Comparison of ENCODE assay signal across 9 cellular contexts in the genomic region with DNA sequence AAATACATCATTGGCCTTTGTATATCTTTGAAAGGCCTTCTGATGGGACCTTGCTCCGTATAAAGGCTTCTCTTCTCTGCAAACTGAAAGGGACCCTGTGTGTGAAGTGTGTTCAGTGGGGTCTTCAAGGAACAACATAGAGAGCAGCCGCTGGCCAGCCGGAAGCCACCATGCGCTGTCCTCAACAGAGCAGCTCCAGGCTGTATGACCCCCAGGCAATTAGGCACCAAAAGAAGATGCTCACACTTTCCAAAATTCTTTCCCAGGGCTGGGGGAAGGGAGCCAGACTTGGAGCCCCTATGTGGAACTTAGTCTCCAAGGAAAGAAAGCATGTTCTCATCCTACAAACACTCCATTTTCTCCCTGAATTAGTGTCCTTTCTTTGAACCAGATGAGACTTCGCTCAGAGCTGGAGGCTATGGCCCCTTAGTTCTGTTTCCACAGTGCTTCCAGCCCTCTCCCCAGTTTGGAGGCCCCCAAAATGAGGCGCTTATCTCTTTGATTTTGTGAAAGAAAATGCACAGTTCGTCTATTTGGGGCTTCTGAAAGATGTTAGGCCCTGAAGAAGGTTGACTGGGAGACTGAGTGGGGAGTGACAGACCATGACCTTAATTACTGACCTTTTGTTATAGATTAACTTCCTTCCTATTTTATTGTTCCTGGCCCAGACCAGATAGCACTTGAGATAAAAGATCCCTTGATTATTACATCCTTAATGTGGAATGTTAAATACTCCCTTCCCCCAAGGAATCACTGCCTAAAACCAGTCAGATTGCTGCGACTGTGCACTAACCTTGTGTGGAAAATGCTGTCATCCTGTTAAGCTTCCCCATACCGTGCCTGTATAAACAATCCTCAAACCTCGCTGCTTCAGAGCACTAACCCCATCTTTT.
DNase-seq lines count a peak whose midpoint lies in the region; ATAC-seq and TF ChIP-seq lines count a peak whose summit lies in the region.
"Had no signal": no experiment of that assay in that cellular context is flagged by ENCODE, and none has a peak within 500 bp of the region (broad histone marks: within the 10 kb centered on the region; RNA-seq: fewer than 3 reads in every experiment).

No MANE protein-coding gene starts in this region.

- H3K27me3 Mint-ChIP-seq in CD4-positive, CD25-positive, alpha-beta regulatory T cell: no peaks in the 10 kb centered on the region
- H3K27me3 Mint-ChIP-seq in endothelial cell (ENCODE audit: unreplicated experiment) (peaks cover 1% of the 10 kb centered on the region), nephron (ENCODE audit: low read depth) (no peaks in the 10 kb centered on the region)
- no peaks in the 10 kb centered on the region for H3K27me3 Mint-ChIP-seq in activated CD4-positive, alpha-beta memory T cell treated with anti-CD3 and anti-CD28 coated beads, Interleukin-2, amount 10 ng/mL, durations not matched to agents 7 days and 5 days
- H3K27me3 Mint-ChIP-seq in activated T-cell treated with anti-CD3 and anti-CD28 coated beads, Interleukin-2, amount 50 U/mL, for 72 hours (ENCODE audit: low read depth): no peaks in the 10 kb centered on the region
- no peaks in the 10 kb centered on the region for H3K27me3 Mint-ChIP-seq in activated CD4-positive, alpha-beta memory T cell treated with anti-CD3 and anti-CD28 coated beads for 36 hours
- H3K27me3 Mint-ChIP-seq: central memory CD8-positive, alpha-beta T cell had no signal

- H3K27me3 ChIP-seq in CD4-positive, CD25-positive, alpha-beta regulatory T cell (ENCODE audit: control insufficient read depth, insufficient read depth, low read length): no peaks in the 10 kb centered on the region
- H3K27me3 ChIP-seq in effector memory CD4-positive, alpha-beta T cell (replicated peaks; ENCODE audit: control insufficient read depth, insufficient read depth, low read length, poor library complexity, severe bottlenecking): no peaks in the 10 kb centered on the region

- H3K4me3 Mint-ChIP-seq in CD4-positive, CD25-positive, alpha-beta regulatory T cell: no peak overlapping the region
- H3K4me3 Mint-ChIP-seq in endothelial cell (ENCODE audit: unreplicated experiment) (peak overlapping the region; percentile 20), nephron (no peak overlapping the region)
- H3K4me3 Mint-ChIP-seq in activated CD4-positive, alpha-beta memory T cell treated with anti-CD3 and anti-CD28 coated beads, Interleukin-2, amount 10 ng/mL, durations not matched to agents 7 days and 5 days: no peak overlapping the region
- no peak overlapping the region for H3K4me3 Mint-ChIP-seq in activated T-cell treated with anti-CD3 and anti-CD28 coated beads, Interleukin-2, amount 50 U/mL, for 72 hours
- H3K4me3 Mint-ChIP-seq in activated CD4-positive, alpha-beta memory T cell treated with anti-CD3 and anti-CD28 coated beads for 36 hours: no peak overlapping the region
- H3K4me3 Mint-ChIP-seq: central memory CD8-positive, alpha-beta T cell had no signal

- no peaks in the 10 kb centered on the region for H3K36me3 Mint-ChIP-seq in CD4-positive, CD25-positive, alpha-beta regulatory T cell
- H3K36me3 Mint-ChIP-seq in endothelial cell (ENCODE audit: low read depth, unreplicated experiment) (peaks cover 11% of the 10 kb centered on the region), nephron (ENCODE audit: low read depth) (peaks cover 5% of the 10 kb centered on the region)
- no peaks in the 10 kb centered on the region for H3K36me3 Mint-ChIP-seq in activated CD4-positive, alpha-beta memory T cell treated with anti-CD3 and anti-CD28 coated beads, Interleukin-2, amount 10 ng/mL, durations not matched to agents 7 days and 5 days (ENCODE audit: low read depth)
- no peaks in the 10 kb centered on the region for H3K36me3 Mint-ChIP-seq in activated T-cell treated with anti-CD3 and anti-CD28 coated beads, Interleukin-2, amount 50 U/mL, for 72 hours (ENCODE audit: insufficient read depth in 2 of 2)
- H3K36me3 Mint-ChIP-seq in activated CD4-positive, alpha-beta memory T cell treated with anti-CD3 and anti-CD28 coated beads for 36 hours: no peaks in the 10 kb centered on the region

- CTCF ChIA-PET in activated CD4-positive, alpha-beta memory T cell treated with anti-CD3 and anti-CD28 coated beads, Interleukin-2, amount 10 ng/mL, durations not matched to agents 7 days and 5 days (lab: Charles Lee): no interaction called here
- CTCF ChIA-PET in activated CD4-positive, alpha-beta memory T cell treated with anti-CD3 and anti-CD28 coated beads for 36 hours (lab: Charles Lee): no interaction called here

- H3K4me1 ChIP-seq in CD4-positive, CD25-positive, alpha-beta regulatory T cell (ENCODE audit: control insufficient read depth, insufficient read depth, low read length, poor library complexity, severe bottlenecking): no peaks in the 10 kb centered on the region
- H3K4me1 ChIP-seq in effector memory CD4-positive, alpha-beta T cell (ENCODE audit: control insufficient read depth, insufficient read depth, low read length, poor library complexity, severe bottlenecking): no peaks in the 10 kb centered on the region

- no peak for DNase-seq in CD4-positive, CD25-positive, alpha-beta regulatory T cell
- peak; percentile 43 for DNase-seq in M059J (ENCODE audit: low read depth)
- peak; percentile 19 for DNase-seq in endothelial cell (ENCODE audit: low spot score)
- no peak for DNase-seq in activated CD4-positive, alpha-beta memory T cell treated with anti-CD3 and anti-CD28 coated beads, Interleukin-2, amount 10 ng/mL, durations not matched to agents 7 days and 5 days
- no peak for DNase-seq in activated T-cell treated with anti-CD3 and anti-CD28 coated beads, Interleukin-2, amount 50 U/mL, for 72 hours
- no peak for DNase-seq in activated CD4-positive, alpha-beta memory T cell treated with anti-CD3 and anti-CD28 coated beads for 36 hours
- DNase-seq in effector memory CD4-positive, alpha-beta T cell: no peak

- intact Hi-C loops in activated CD4-positive, alpha-beta memory T cell treated with anti-CD3 and anti-CD28 coated beads for 36 hours (cut with micrococcal nuclease): no loop called here

- H3K27ac Mint-ChIP-seq in CD4-positive, CD25-positive, alpha-beta regulatory T cell: peak overlapping the region; percentile 31 to 92 (median 82)
- H3K27ac Mint-ChIP-seq in endothelial cell (ENCODE audit: unreplicated experiment) (peak overlapping the region; percentile 94), nephron (peak overlapping the region; percentile 71 to 96 (median 82))
- no peak overlapping the region for H3K27ac Mint-ChIP-seq in activated CD4-positive, alpha-beta memory T cell treated with anti-CD3 and anti-CD28 coated beads, Interleukin-2, amount 10 ng/mL, durations not matched to agents 7 days and 5 days
- no peak overlapping the region for H3K27ac Mint-ChIP-seq in activated T-cell treated with anti-CD3 and anti-CD28 coated beads, Interleukin-2, amount 50 U/mL, for 72 hours
- no peak overlapping the region for H3K27ac Mint-ChIP-seq in activated CD4-positive, alpha-beta memory T cell treated with anti-CD3 and anti-CD28 coated beads for 36 hours

- H3K36me3 ChIP-seq in CD4-positive, CD25-positive, alpha-beta regulatory T cell (ENCODE audit: control insufficient read depth, insufficient read depth, low read length): no peaks in the 10 kb centered on the region
- no peaks in the 10 kb centered on the region for H3K36me3 ChIP-seq in effector memory CD4-positive, alpha-beta T cell (ENCODE audit: control insufficient read depth, insufficient read depth, low read length)

- TF ChIP-seq CTCF in endothelial cell (IDR thresholded peaks at IDR 0.05; ENCODE audit: unreplicated experiment) (no peak), nephron (IDR thresholded peaks at IDR 0.05; ENCODE audit: unreplicated experiment in 3 of 3) (no peak)

- peaks cover 25 to 30% (median 27%) of the 10 kb centered on the region in 4 donors for H3K4me1 Mint-ChIP-seq in CD4-positive, CD25-positive, alpha-beta regulatory T cell
- peaks cover 40% of the 10 kb centered on the region for H3K4me1 Mint-ChIP-seq in endothelial cell (ENCODE audit: unreplicated experiment)
- H3K4me1 Mint-ChIP-seq in nephron: peaks cover 30% of the 10 kb centered on the region
- H3K4me1 Mint-ChIP-seq in activated CD4-positive, alpha-beta memory T cell treated with anti-CD3 and anti-CD28 coated beads, Interleukin-2, amount 10 ng/mL, durations not matched to agents 7 days and 5 days: peaks cover 13% of the 10 kb centered on the region
- peaks cover 23% of the 10 kb centered on the region for H3K4me1 Mint-ChIP-seq in activated T-cell treated with anti-CD3 and anti-CD28 coated beads, Interleukin-2, amount 50 U/mL, for 72 hours (ENCODE audit: low read depth)
- H3K4me1 Mint-ChIP-seq in activated CD4-positive, alpha-beta memory T cell treated with anti-CD3 and anti-CD28 coated beads for 36 hours (ENCODE audit: low read depth): peaks cover 13% of the 10 kb centered on the region

- no peak overlapping the region for H3K4me3 ChIP-seq in CD4-positive, CD25-positive, alpha-beta regulatory T cell (ENCODE audit: low read depth, low read length)
- H3K4me3 ChIP-seq in effector memory CD4-positive, alpha-beta T cell (ENCODE audit: insufficient read depth, low read depth, low read length, poor library complexity, severe bottlenecking): no peak overlapping the region

- no peaks in the 10 kb centered on the region for H3K9me3 ChIP-seq in CD4-positive, CD25-positive, alpha-beta regulatory T cell (ENCODE audit: control insufficient read depth in 2 of 2, low read length in 2 of 2)
- H3K9me3 ChIP-seq in effector memory CD4-positive, alpha-beta T cell (ENCODE audit: control insufficient read depth, low read length): no peaks in the 10 kb centered on the region

- no peak overlapping the region for H3K27ac ChIP-seq in CD4-positive, CD25-positive, alpha-beta regulatory T cell (ENCODE audit: insufficient read depth, low read length, poor library complexity, severe bottlenecking)
- H3K27ac ChIP-seq in effector memory CD4-positive, alpha-beta T cell (ENCODE audit: insufficient read depth, low read length, poor library complexity, severe bottlenecking): no peak overlapping the region

- H3K9me3 Mint-ChIP-seq in CD4-positive, CD25-positive, alpha-beta regulatory T cell: peaks cover 0 to 1% (median 0%) of the 10 kb centered on the region in 7 donors
- H3K9me3 Mint-ChIP-seq in endothelial cell (ENCODE audit: unreplicated experiment) (no peaks in the 10 kb centered on the region), nephron (no peaks in the 10 kb centered on the region)
- H3K9me3 Mint-ChIP-seq in activated CD4-positive, alpha-beta memory T cell treated with anti-CD3 and anti-CD28 coated beads, Interleukin-2, amount 10 ng/mL, durations not matched to agents 7 days and 5 days: no peaks in the 10 kb centered on the region
- no peaks in the 10 kb centered on the region for H3K9me3 Mint-ChIP-seq in activated T-cell treated with anti-CD3 and anti-CD28 coated beads, Interleukin-2, amount 50 U/mL, for 72 hours
- H3K9me3 Mint-ChIP-seq in activated CD4-positive, alpha-beta memory T cell treated with anti-CD3 and anti-CD28 coated beads for 36 hours: no peaks in the 10 kb centered on the region
- H3K9me3 Mint-ChIP-seq: central memory CD8-positive, alpha-beta T cell had no signal

- ATAC-seq in CD4-positive, CD25-positive, alpha-beta regulatory T cell (ENCODE audit: low read depth in 2 of 2): no peak
- no peak for ATAC-seq in activated T-cell treated with anti-CD3 and anti-CD28 coated beads, Interleukin-2, amount 50 U/mL, for 72 hours (replicated peaks in 1 of 2)

- POLR2A ChIA-PET in activated CD4-positive, alpha-beta memory T cell treated with anti-CD3 and anti-CD28 coated beads, Interleukin-2, amount 10 ng/mL, durations not matched to agents 7 days and 5 days (lab: Charles Lee): no interaction called here
- POLR2A ChIA-PET in activated CD4-positive, alpha-beta memory T cell treated with anti-CD3 and anti-CD28 coated beads for 36 hours (lab: Charles Lee): no interaction called here

Comparison
In these comparisons a context has a peak if more than half of its experiments do, and no peak if none do; other contexts are left out.
1. DNase-seq: peak in M059J (single experiment) and endothelial cell (single experiment); none in CD4-positive, CD25-positive, alpha-beta regulatory T cell (0 of 3), activated CD4-positive, alpha-beta memory T cell treated with anti-CD3 and anti-CD28 coated beads, Interleukin-2, amount 10 ng/mL, durations not matched to agents 7 days and 5 days (single experiment), activated T-cell treated with anti-CD3 and anti-CD28 coated beads, Interleukin-2, amount 50 U/mL, for 72 hours (0 of 2), activated CD4-positive, alpha-beta memory T cell treated with anti-CD3 and anti-CD28 coated beads for 36 hours (single experiment) and effector memory CD4-positive, alpha-beta T cell (0 of 3).
2. H3K27ac Mint-ChIP-seq: peak in CD4-positive, CD25-positive, alpha-beta regulatory T cell (3 of 3), endothelial cell (single experiment) and nephron (3 of 3); none in activated CD4-positive, alpha-beta memory T cell treated with anti-CD3 and anti-CD28 coated beads, Interleukin-2, amount 10 ng/mL, durations not matched to agents 7 days and 5 days (single experiment), activated T-cell treated with anti-CD3 and anti-CD28 coated beads, Interleukin-2, amount 50 U/mL, for 72 hours (single experiment) and activated CD4-positive, alpha-beta memory T cell treated with anti-CD3 and anti-CD28 coated beads for 36 hours (single experiment).